In genomic region chr1:22889213-22889827, GRCh38 we compare ENCODE assay signal across 8 cellular contexts.
DNase-seq lines count a peak whose midpoint lies in the region; ATAC-seq and TF ChIP-seq lines count a peak whose summit lies in the region.

No MANE protein-coding gene starts in this region.

- no peak for TF ChIP-seq POLR2A in suprapubic skin (IDR thresholded peaks at IDR 0.05)

- TF ChIP-seq CTCF in VCaP (conservative IDR thresholded peaks at IDR 0.05) (peak; percentile 91), heart right ventricle (IDR thresholded peaks at IDR 0.05) (peak; percentile 53 to 80 (median 73)), suprapubic skin (IDR thresholded peaks at IDR 0.05) (peak; percentile 50 to 78)

- H3K27ac ChIP-seq in VCaP, result no peak overlapping the region
- no peak overlapping the region for H3K27ac ChIP-seq in heart right ventricle
- H3K27ac ChIP-seq in suprapubic skin, result no peak overlapping the region

- H3K4me3 Mint-ChIP-seq in T-cell, result no peak overlapping the region

- H3K4me1 ChIP-seq in heart right ventricle, result peaks cover 0 to 8% (median 0%) of the 10 kb centered on the region in 9 donors
- H3K4me1 ChIP-seq in suprapubic skin, result no peaks in the 10 kb centered on the region

- DNase-seq in EH (ENCODE audit: low read depth) (peak; percentile 49), HuH-7.5 (ENCODE audit: low spot score) (peak; percentile 54), heart right ventricle (no peak), suprapubic skin (ENCODE audit: low spot score in 2 of 2) (no peak), T-cell (no peak)
- no peak for DNase-seq in stimulated activated CD4-positive, alpha-beta T cell treated with anti-CD3 and anti-CD28 coated beads, Interleukin-2, amount 100 ng/mL, for 48 hours

- peaks cover 0 to 17% (median 0%) of the 10 kb centered on the region in 7 donors for H3K27me3 ChIP-seq in heart right ventricle
- H3K27me3 ChIP-seq in suprapubic skin, result no peaks in the 10 kb centered on the region

- H3K36me3 ChIP-seq in heart right ventricle (no peaks in the 10 kb centered on the region), suprapubic skin (no peaks in the 10 kb centered on the region)

- H3K9me3 Mint-ChIP-seq in T-cell, result no peaks in the 10 kb centered on the region

- no peaks in the 10 kb centered on the region for H3K36me3 Mint-ChIP-seq in T-cell

- CTCF ChIA-PET in T-cell (lab: Charles Lee), result no interaction called here

- no peak for TF ChIP-seq EP300 in suprapubic skin (IDR thresholded peaks at IDR 0.05)

- peaks cover 9 to 16% of the 10 kb centered on the region in 2 donors for H3K27me3 Mint-ChIP-seq in T-cell

- POLR2A ChIA-PET in T-cell (lab: Charles Lee), result no interaction called here

- peak in 4 of 8 donors; percentile 18 to 54 (median 33) for ATAC-seq in heart right ventricle
- ATAC-seq in HG03571 (IDR thresholded peaks at IDR 0.05; ENCODE audit: unreplicated experiment), result no peak
- no peak for ATAC-seq in T-cell (replicated peaks in 1 of 4)

- no peak overlapping the region for H3K27ac Mint-ChIP-seq in T-cell

- H3K4me1 Mint-ChIP-seq in T-cell, result peaks cover 9 to 12% (median 11%) of the 10 kb centered on the region in 3 donors

- intact Hi-C loops in heart right ventricle (cut with DNase I), result loop anchor here in 7 of 10 donors (1.0 to 10.0 kb wide), 4 partner anchors 75 to 187 kb away; no protein-coding TSS in a partner anchor

- WGBS in heart right ventricle, 2 donors, result 61 to 72% methylated on average over 3 of the region's 3 CpGs
- 79% methylated on average over 3 of the region's 3 CpGs for WGBS in suprapubic skin

- H3K9me3 ChIP-seq in heart right ventricle (no peaks in the 10 kb centered on the region), suprapubic skin (no peaks in the 10 kb centered on the region)

- H3K4me3 ChIP-seq in heart right ventricle (no peak overlapping the region), suprapubic skin (no peak overlapping the region)

Comparison
In these comparisons a context has a peak if more than half of its experiments do, and no peak if none do; other contexts are left out.
1. DNase-seq: peak in EH (single experiment) and HuH-7.5 (single experiment); none in heart right ventricle (0 of 2), suprapubic skin (0 of 2), stimulated activated CD4-positive, alpha-beta T cell treated with anti-CD3 and anti-CD28 coated beads, Interleukin-2, amount 100 ng/mL, for 48 hours (0 of 2) and T-cell (0 of 34).
2. Peak in every context shown above with its lines, with median percentiles within 50 percentile points of each other: CTCF ChIP-seq.